In the genomic region with DNA sequence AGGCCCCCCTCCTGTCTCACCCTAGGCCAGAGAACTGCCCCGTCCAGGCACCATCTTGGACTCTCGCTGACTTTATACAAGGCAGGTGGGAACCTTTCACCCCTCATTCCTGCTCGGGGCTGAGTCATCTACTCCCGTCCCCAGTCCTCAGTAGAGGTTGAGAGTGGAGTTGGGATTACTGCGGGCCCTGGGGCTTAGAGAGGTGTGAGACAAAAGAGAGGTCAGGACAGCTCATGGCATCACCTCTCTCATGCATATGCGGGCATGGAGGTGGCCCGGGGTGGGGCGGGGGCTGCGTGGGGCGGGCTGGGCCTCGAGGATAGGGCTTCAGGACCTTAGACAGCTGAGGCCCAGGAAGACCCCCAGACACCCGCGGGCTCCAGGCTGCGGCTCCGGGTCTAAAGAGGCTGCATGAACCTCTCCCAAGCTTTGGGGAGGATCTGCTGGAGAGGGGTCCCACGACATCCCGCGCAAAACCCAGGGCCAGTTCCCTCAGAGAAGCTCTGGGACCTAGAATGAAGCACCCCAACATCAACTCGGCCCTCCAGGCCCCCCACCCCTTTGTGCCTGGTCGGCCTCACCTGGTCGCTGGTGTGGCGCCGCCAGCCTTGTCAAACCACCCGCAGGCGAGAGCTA, we compare ENCODE assay signal across 8 cellular contexts. TPM values are rescaled to one million over a fixed set of nuclear protein-coding genes. Genes with fewer than 3 reads are reported as not detected.
DNase-seq lines count a peak whose midpoint lies in the region; ATAC-seq, FAIRE-seq and TF ChIP-seq lines count a peak whose summit lies in the region.

No MANE protein-coding gene starts in this region.

- peaks cover 6 to 11% of the 10 kb centered on the region in 2 experiments; a peak in 3 of 4 replicates for H3K36me3 ChIP-seq in HCT116 (ENCODE audit: control insufficient read depth in 1 of 2, insufficient read depth in 2 of 2, low read length in 2 of 2)
- H3K36me3 ChIP-seq in iPS-15b (ENCODE audit: control insufficient read depth, insufficient read depth, low read length), result no peaks in the 10 kb centered on the region
- H3K36me3 ChIP-seq in small intestine (ENCODE audit: control insufficient read depth in 2 of 2, insufficient read depth in 2 of 2, low read length in 2 of 2), result peaks cover 0 to 3% of the 10 kb centered on the region in 2 donors

- H3K9me3 ChIP-seq in HCT116 (ENCODE audit: control insufficient read depth in 1 of 2, insufficient read depth in 1 of 2, low read depth in 1 of 2, low read length in 2 of 2), result no peaks in the 10 kb centered on the region
- no peaks in the 10 kb centered on the region for H3K9me3 ChIP-seq in iPS-15b (ENCODE audit: control insufficient read depth, insufficient read depth, low read length)
- no peaks in the 10 kb centered on the region for H3K9me3 ChIP-seq in small intestine (ENCODE audit: control insufficient read depth, low read depth)

- H3K4me3 ChIP-seq in HCT116 (replicated peaks in 1 of 2; ENCODE audit: low read depth in 1 of 2, low read length in 2 of 2) (peak overlapping the region; percentile 67 to 87), WI38 (ENCODE audit: low read depth, low read length) (peak overlapping the region; percentile 95), iPS-15b (ENCODE audit: low read depth, low read length) (peak overlapping the region; percentile 82), small intestine (ENCODE audit: low read depth in 1 of 2, low read length in 2 of 2) (peak overlapping the region; percentile 50 to 93)

- DNase-seq in HCT116 (ENCODE audit: low read depth, low spot score) (no peak), small intestine (peak; percentile 51), amniotic stem cell (lab: John Stamatoyannopoulos, UW) (no peak)
- DNase-seq in central memory CD4-positive, alpha-beta T cell, result no peak

- 3 to 9% (median 8%) methylated on average over 23 to 25 of the region's 25 CpGs for WGBS in small intestine, 3 donors

- H2AFZ ChIP-seq in HCT116 (ENCODE audit: low read depth, low read length, poor library complexity, severe bottlenecking), result no peak overlapping the region

- CTCF ChIA-PET in HCT116 (lab: Charles Lee), result interaction anchor here (0.6 to 5.8 kb wide), 17 partner anchors 11 to 111 kb away, joined by 3 to 71 read pairs (median 6); partner anchors contain the start of gene KAZALD1

- H3K9ac ChIP-seq in HCT116 (ENCODE audit: low read length) (peak overlapping the region; percentile 87), iPS-15b (ENCODE audit: low read depth, low read length) (no peak overlapping the region)

- no peaks in the 10 kb centered on the region for H4K20me1 ChIP-seq in HCT116 (ENCODE audit: insufficient read depth)

- H3K27ac ChIP-seq in HCT116 (ENCODE audit: low read depth, low read length) (no peak overlapping the region; the same call in 1 of the 2 replicates), small intestine (ENCODE audit: low read depth in 1 of 2, low read length in 1 of 2) (no peak overlapping the region)

- ATAC-seq in HCT116 (peak; percentile 0; the same call in 1 of the 2 replicates), GM18517 (IDR thresholded peaks at IDR 0.05; ENCODE audit: unreplicated experiment) (no peak), HG02870 (IDR thresholded peaks at IDR 0.05; ENCODE audit: unreplicated experiment) (no peak)

- no peak for TF ChIP-seq RAD21 in HCT116 (IDR thresholded peaks at IDR 0.05; ENCODE audit: low read depth)

- H3K27me3 ChIP-seq in HCT116 (ENCODE audit: insufficient read depth, low read length) (no peaks in the 10 kb centered on the region), iPS-15b (ENCODE audit: control insufficient read depth, insufficient read depth, low read length) (peaks cover 42% of the 10 kb centered on the region), small intestine (ENCODE audit: control insufficient read depth in 2 of 2, insufficient read depth in 2 of 2, low read length in 2 of 2) (no peaks in the 10 kb centered on the region)

- no peak for TF ChIP-seq POLR2A in HCT116 (IDR thresholded peaks at IDR 0.05; ENCODE audit: borderline replicate concordance, extremely low read depth, insufficient read depth, insufficient read length)

- intact Hi-C loops in HCT116 (cut with micrococcal nuclease), result no loop called here

- FAIRE-seq in small intestine (lab: Jason Lieb, UNC), result no peak

- no TSS peak for BruUV-seq in HCT116 (replicated peaks; lab: Mats Ljungman, UMichigan)

- no peaks in the 10 kb centered on the region for H3K9me2 ChIP-seq in HCT116 (ENCODE audit: insufficient read depth)

- POLR2A ChIA-PET in HCT116 (lab: Charles Lee), result interaction anchor here (0.9 to 2.0 kb wide), 10 partner anchors 10 to 112 kb away, joined by 3 to 12 read pairs (median 4); no protein-coding TSS in a partner anchor

- peaks cover 12% of the 10 kb centered on the region for H3K79me2 ChIP-seq in HCT116 (ENCODE audit: insufficient read depth, low read length)

- H3K4me2 ChIP-seq in HCT116 (ENCODE audit: low read length), result peak overlapping the region; percentile 96

- RAD21 ChIA-PET in HCT116 (lab: Charles Lee; ENCODE audit: low non-redundant PET in 1 of 2, low total read pairs in 2 of 2, uncharacterized antibody in 2 of 2, unreplicated experiment in 2 of 2), result interaction anchor here in 1 of 2 experiments (1.3 kb wide), 1 partner anchor 16 kb away, joined by 5 read pairs; no protein-coding TSS in a partner anchor

- TF ChIP-seq CTCF in HCT116 (IDR thresholded peaks at IDR 0.05 in 2 of 3, conservative IDR thresholded peaks at IDR 0.05 in 1 of 3; ENCODE audit: borderline replicate concordance in 1 of 3, insufficient read depth in 1 of 3, low read depth in 2 of 3, low read length in 2 of 3) (no peak), WI38 (IDR thresholded peaks at IDR 0.05; ENCODE audit: low read depth, low read length) (no peak)

- H3K4me1 ChIP-seq in HCT116 (ENCODE audit: control insufficient read depth in 1 of 2, insufficient read depth in 2 of 2, low read length in 2 of 2) (peaks cover 32 to 56% of the 10 kb centered on the region in 2 experiments), iPS-15b (ENCODE audit: control insufficient read depth, insufficient read depth, low read length) (peaks cover 16% of the 10 kb centered on the region), small intestine (ENCODE audit: control insufficient read depth in 2 of 2, insufficient read depth in 1 of 2, low read depth in 1 of 2, low read length in 1 of 2) (peaks cover 0 to 5% of the 10 kb centered on the region in 2 donors)

TF ChIP-seq in HCT116, 20 proteins besides CTCF, POLR2A, EP300 and RAD21:
- TF ChIP-seq EZH2phosphoT487 (IDR thresholded peaks at IDR 0.05; ENCODE audit: borderline replicate concordance) (no peak), POLR2AphosphoS5 (IDR thresholded peaks at IDR 0.05; ENCODE audit: low read depth, low read length) (peak; percentile 69; the same call in 1 of the 2 replicates)

RNA-seq across cellular contexts. Expression of gene PDZD7, which starts 0.3 kb away (rescaled TPM):
- total RNA-seq in HCT116 (2021; ENCODE audit: unreplicated experiment), result 6.1 TPM
- 4.8 and 6.1 TPM in 2 replicates for polyA plus RNA-seq in HCT116 (2012)
- polyA plus RNA-seq in small intestine, result 10 to 100 TPM in 2 of 3 donors, 1 to 10 TPM in 1; 3.1 to 38.5 (median 19.2) TPM

RNA-seq across cellular contexts. Expression of gene SFXN3, which starts 0.4 kb away (rescaled TPM):
- total RNA-seq in HCT116 (2021; ENCODE audit: unreplicated experiment), result 52.5 TPM
- polyA plus RNA-seq in HCT116 (2012), result 54.6 and 59.3 TPM in 2 replicates
- polyA plus RNA-seq in small intestine, result 100 to 1,000 TPM in 1 of 3 donors, 10 to 100 TPM in 2; 35.0 to 104 (median 70.5) TPM

RNA-seq across cellular contexts. Expression of gene LZTS2, which starts 31.0 kb away (rescaled TPM):
- total RNA-seq in HCT116 (2021; ENCODE audit: unreplicated experiment), result 93.0 TPM
- 75.6 and 78.8 TPM in 2 replicates for polyA plus RNA-seq in HCT116 (2012)
- polyA plus RNA-seq in small intestine, result 10 to 100 TPM; 13.6 to 41.3 (median 16.8) TPM

RNA-seq across cellular contexts. Expression of gene KAZALD1, which starts 31.2 kb away (rescaled TPM):
- total RNA-seq in HCT116 (2021; ENCODE audit: unreplicated experiment), result 16.0 TPM
- polyA plus RNA-seq in HCT116 (2012), result 8.1 and 9.4 TPM in 2 replicates
- 10 to 100 TPM in 2 of 3 donors, 1 to 10 TPM in 1; 8.1 to 76.0 (median 39.2) TPM for polyA plus RNA-seq in small intestine

RNA-seq across cellular contexts. Expression of gene TWNK, which starts 43.3 kb away (rescaled TPM):
- 42.1 TPM for total RNA-seq in HCT116 (2021; ENCODE audit: unreplicated experiment)
- 39.7 and 42.4 TPM in 2 replicates for polyA plus RNA-seq in HCT116 (2012)
- 1 to 10 TPM; 1.6 to 7.7 (median 1.8) TPM for polyA plus RNA-seq in small intestine
